ENCODE assay signal across 23 cellular contexts in the genomic region with DNA sequence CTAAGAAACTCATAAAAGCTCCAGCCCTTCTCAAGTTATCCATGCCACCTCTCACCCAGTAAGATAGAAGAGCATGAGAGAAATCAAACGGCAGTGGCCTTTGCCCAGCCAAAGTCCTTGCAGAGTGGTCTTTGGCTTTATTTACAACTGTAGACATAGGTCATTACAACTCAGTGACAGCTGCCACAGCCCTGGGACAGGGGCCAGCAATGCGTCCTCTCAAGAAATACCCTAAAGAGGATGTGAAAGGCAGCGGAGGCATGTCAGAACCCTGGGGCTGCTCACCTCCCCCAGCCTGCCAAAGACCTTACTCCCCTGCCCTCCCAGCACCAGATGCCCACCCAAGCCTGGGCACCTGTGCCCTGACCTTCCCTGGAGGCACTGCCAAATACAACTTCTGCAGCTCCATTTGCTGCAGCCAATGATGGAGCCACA. TPM values are rescaled to one million over a fixed set of nuclear protein-coding genes. Genes with fewer than 3 reads are reported as not detected.
DNase-seq lines count a peak whose midpoint lies in the region; ATAC-seq and TF ChIP-seq lines count a peak whose summit lies in the region.
"Had no signal": no experiment of that assay in that cellular context is flagged by ENCODE, and none has a peak within 500 bp of the region (broad histone marks: within the 10 kb centered on the region; RNA-seq: fewer than 3 reads in every experiment).

No MANE protein-coding gene starts in this region.

- no peaks in the 10 kb centered on the region for H3K9me3 ChIP-seq in CD4-positive, CD25-positive, alpha-beta regulatory T cell (ENCODE audit: control insufficient read depth in 2 of 2, low read length in 2 of 2)
- H3K9me3 ChIP-seq in CD8-positive, alpha-beta memory T cell (ENCODE audit: low read length), result no peaks in the 10 kb centered on the region
- H3K9me3 ChIP-seq in left ventricle myocardium inferior (replicated peaks) (no peaks in the 10 kb centered on the region), PC-9 (ENCODE audit: insufficient read depth, low read depth) (no peaks in the 10 kb centered on the region)
- H3K9me3 ChIP-seq: upper lobe of left lung had no signal

- H3K36me3 Mint-ChIP-seq in CD4-positive, CD25-positive, alpha-beta regulatory T cell, result peaks cover 38% of the 10 kb centered on the region
- peaks cover 0 to 92% (median 8%) of the 10 kb centered on the region in 3 donors for H3K36me3 Mint-ChIP-seq in CD8-positive, alpha-beta memory T cell
- H3K36me3 Mint-ChIP-seq in naive thymus-derived CD8-positive, alpha-beta T cell, result peaks cover 0 to 87% (median 2%) of the 10 kb centered on the region in 3 donors
- peaks cover 35% of the 10 kb centered on the region for H3K36me3 Mint-ChIP-seq in endothelial cell (ENCODE audit: low read depth, unreplicated experiment)

- H2AFZ ChIP-seq in PC-9, result no peak overlapping the region

- no peaks in the 10 kb centered on the region; the same call in 1 of the 2 replicates for H4K20me1 ChIP-seq in PC-9 (ENCODE audit: insufficient read depth)

- H3K27ac ChIP-seq in CD4-positive, CD25-positive, alpha-beta regulatory T cell (ENCODE audit: insufficient read depth, low read length, poor library complexity, severe bottlenecking), result no peak overlapping the region
- H3K27ac ChIP-seq in CD8-positive, alpha-beta memory T cell (ENCODE audit: low read depth, low read length), result no peak overlapping the region
- H3K27ac ChIP-seq in left ventricle myocardium inferior (replicated peaks), result peak overlapping the region; percentile 68
- no peak overlapping the region for H3K27ac ChIP-seq in PC-9
- H3K27ac ChIP-seq: dorsolateral prefrontal cortex, RWPE1, upper lobe of left lung had no signal

- intact Hi-C loops in left ventricle myocardium inferior (cut with micrococcal nuclease) (no loop called here), PC-9 (cut with micrococcal nuclease; ENCODE audit: unreplicated experiment) (loop anchor here (10.0 kb wide), 1 partner anchor 324 kb away; the partner anchor contains the start of gene ACVR2B)

- H3K4me3 ChIP-seq in CD4-positive, CD25-positive, alpha-beta regulatory T cell (ENCODE audit: low read depth, low read length), result no peak overlapping the region
- H3K4me3 ChIP-seq in CD8-positive, alpha-beta memory T cell (ENCODE audit: low read length), result no peak overlapping the region
- H3K4me3 ChIP-seq in left ventricle myocardium inferior (no peak overlapping the region), PC-9 (no peak overlapping the region)
- H3K4me3 ChIP-seq: dorsolateral prefrontal cortex, upper lobe of left lung had no signal

- H3K27me3 Mint-ChIP-seq in CD4-positive, CD25-positive, alpha-beta regulatory T cell, result no peaks in the 10 kb centered on the region
- H3K27me3 Mint-ChIP-seq in CD8-positive, alpha-beta memory T cell, result no peaks in the 10 kb centered on the region
- no peaks in the 10 kb centered on the region for H3K27me3 Mint-ChIP-seq in naive thymus-derived CD8-positive, alpha-beta T cell
- peaks cover 5% of the 10 kb centered on the region for H3K27me3 Mint-ChIP-seq in endothelial cell (ENCODE audit: unreplicated experiment)

- no peak for DNase-seq in CD4-positive, CD25-positive, alpha-beta regulatory T cell
- no peak for DNase-seq in CD8-positive, alpha-beta memory T cell
- DNase-seq in left ventricle myocardium inferior (no peak), PC-9 (no peak), endothelial cell (ENCODE audit: low spot score) (no peak), SW480 (ENCODE audit: low spot score) (no peak)
- no peak for DNase-seq in naive thymus-derived CD8-positive, alpha-beta T cell
- DNase-seq: activated CD4-positive, alpha-beta T cell treated with anti-CD3 and anti-CD28 coated beads for 1 hour; activated gamma-delta T cell; anterior cingulate cortex; Calu3; caudate nucleus; foreskin fibroblast; HCEC 1CT; mesendoderm; NCI-H1105 treated with DMSO at 0.1 percent for 48 hours; NCI-H2107; NCI-H510A; nephron progenitor cell; stimulated activated CD4-positive, alpha-beta T cell treated with anti-CD3 and anti-CD28 coated beads, Interleukin-2, amount 100 ng/mL, for 24 hours; upper lobe of left lung had no signal

- peaks cover 18% of the 10 kb centered on the region for H3K4me1 ChIP-seq in CD4-positive, CD25-positive, alpha-beta regulatory T cell (ENCODE audit: control insufficient read depth, insufficient read depth, low read length, poor library complexity, severe bottlenecking)
- peaks cover 7% of the 10 kb centered on the region for H3K4me1 ChIP-seq in CD8-positive, alpha-beta memory T cell (ENCODE audit: insufficient read depth, low read length)
- H3K4me1 ChIP-seq in left ventricle myocardium inferior (peaks cover 87% of the 10 kb centered on the region), PC-9 (replicated peaks; ENCODE audit: insufficient read depth) (peaks cover 38% of the 10 kb centered on the region)

- H3K9me2 ChIP-seq in PC-9 (ENCODE audit: insufficient read depth), result no peaks in the 10 kb centered on the region

- no peak overlapping the region for H3K4me2 ChIP-seq in PC-9

- peak overlapping the region; percentile 33 to 76 (median 36) for H3K27ac Mint-ChIP-seq in CD4-positive, CD25-positive, alpha-beta regulatory T cell
- H3K27ac Mint-ChIP-seq in CD8-positive, alpha-beta memory T cell, result peak overlapping the region in 6 of 8 donors; percentile 36 to 70 (median 56)
- peak overlapping the region; percentile 11 to 87 (median 66) for H3K27ac Mint-ChIP-seq in naive thymus-derived CD8-positive, alpha-beta T cell
- no peak overlapping the region for H3K27ac Mint-ChIP-seq in endothelial cell (ENCODE audit: unreplicated experiment)
- H3K27ac Mint-ChIP-seq: nephron progenitor cell had no signal

- peaks cover 4 to 50% (median 36%) of the 10 kb centered on the region in 4 donors for H3K4me1 Mint-ChIP-seq in CD4-positive, CD25-positive, alpha-beta regulatory T cell
- H3K4me1 Mint-ChIP-seq in CD8-positive, alpha-beta memory T cell, result peaks cover 31 to 54% (median 45%) of the 10 kb centered on the region in 3 donors
- peaks cover 23 to 59% (median 39%) of the 10 kb centered on the region in 4 donors for H3K4me1 Mint-ChIP-seq in naive thymus-derived CD8-positive, alpha-beta T cell
- peaks cover 5% of the 10 kb centered on the region for H3K4me1 Mint-ChIP-seq in endothelial cell (ENCODE audit: unreplicated experiment)

- H3F3A ChIP-seq in PC-9 (ENCODE audit: insufficient read depth, low read depth), result peaks cover 26% of the 10 kb centered on the region; the same call in 1 of the 2 replicates

- H3K4me3 Mint-ChIP-seq in CD4-positive, CD25-positive, alpha-beta regulatory T cell, result peak overlapping the region in 1 of 4 donors; percentile 19
- no peak overlapping the region for H3K4me3 Mint-ChIP-seq in CD8-positive, alpha-beta memory T cell
- H3K4me3 Mint-ChIP-seq in naive thymus-derived CD8-positive, alpha-beta T cell, result no peak overlapping the region
- no peak overlapping the region for H3K4me3 Mint-ChIP-seq in endothelial cell (ENCODE audit: unreplicated experiment)
- H3K4me3 Mint-ChIP-seq: nephron progenitor cell had no signal

- peaks cover 78% of the 10 kb centered on the region for H3K36me3 ChIP-seq in CD4-positive, CD25-positive, alpha-beta regulatory T cell (ENCODE audit: control insufficient read depth, insufficient read depth, low read length)
- H3K36me3 ChIP-seq in CD8-positive, alpha-beta memory T cell (ENCODE audit: insufficient read depth, low read length), result peaks cover 64% of the 10 kb centered on the region
- H3K36me3 ChIP-seq in left ventricle myocardium inferior (peaks cover 98% of the 10 kb centered on the region), PC-9 (ENCODE audit: low read depth) (no peaks in the 10 kb centered on the region; the same call in 1 of the 2 replicates)

- no peaks in the 10 kb centered on the region for H3K27me3 ChIP-seq in CD4-positive, CD25-positive, alpha-beta regulatory T cell (ENCODE audit: control insufficient read depth, insufficient read depth, low read length)
- no peaks in the 10 kb centered on the region for H3K27me3 ChIP-seq in CD8-positive, alpha-beta memory T cell (ENCODE audit: insufficient read depth, low read length, poor library complexity, severe bottlenecking)
- H3K27me3 ChIP-seq in left ventricle myocardium inferior (ENCODE audit: low read depth), result no peaks in the 10 kb centered on the region
- H3K27me3 ChIP-seq in PC-9 (ENCODE audit: insufficient read depth, low read depth), result no peaks in the 10 kb centered on the region
- H3K27me3 ChIP-seq: dorsolateral prefrontal cortex, upper lobe of left lung had no signal

- H3K9me3 Mint-ChIP-seq in CD4-positive, CD25-positive, alpha-beta regulatory T cell, result no peaks in the 10 kb centered on the region
- no peaks in the 10 kb centered on the region for H3K9me3 Mint-ChIP-seq in CD8-positive, alpha-beta memory T cell
- H3K9me3 Mint-ChIP-seq in naive thymus-derived CD8-positive, alpha-beta T cell, result no peaks in the 10 kb centered on the region
- H3K9me3 Mint-ChIP-seq in endothelial cell (ENCODE audit: unreplicated experiment), result no peaks in the 10 kb centered on the region
- H3K9me3 Mint-ChIP-seq: nephron progenitor cell had no signal

- CTCF ChIA-PET in CD8-positive, alpha-beta memory T cell (lab: Charles Lee), result interaction anchor here (1.1 kb wide), 1 partner anchor 10 kb away, joined by 3 read pairs; no protein-coding TSS in a partner anchor
- CTCF ChIA-PET in PC-9 (lab: Charles Lee), result no interaction called here

- no peak for TF ChIP-seq CTCF in left ventricle myocardium inferior (IDR thresholded peaks at IDR 0.05; ENCODE audit: borderline replicate concordance)
- TF ChIP-seq CTCF in PC-9 (conservative IDR thresholded peaks at IDR 0.05), result no peak
- no peak for TF ChIP-seq CTCF in endothelial cell (IDR thresholded peaks at IDR 0.05; ENCODE audit: unreplicated experiment)

- H3K79me2 ChIP-seq in PC-9 (ENCODE audit: low read depth), result peaks cover 19% of the 10 kb centered on the region

- no TSS peak for BruUV-seq in PC-9 (replicated peaks; lab: Mats Ljungman, UMichigan)

- no peak for ATAC-seq in CD4-positive, CD25-positive, alpha-beta regulatory T cell (ENCODE audit: low read depth in 2 of 2)
- no peak for ATAC-seq in naive thymus-derived CD8-positive, alpha-beta T cell

- POLR2A ChIA-PET in CD8-positive, alpha-beta memory T cell (lab: Charles Lee), result no interaction called here
- POLR2A ChIA-PET in naive thymus-derived CD8-positive, alpha-beta T cell (lab: Charles Lee), result interaction anchor here (1.0 kb wide), 1 partner anchor 34 kb away, joined by 3 read pairs; the partner anchor contains the start of gene OXSR1
- POLR2A ChIA-PET in PC-9 (lab: Charles Lee; ENCODE audit: unreplicated experiment), result no interaction called here

RNA-seq across cellular contexts. Expression of gene ACAA1, which starts 6.3 kb away (rescaled TPM):
- 80.7 TPM for total RNA-seq in CD4-positive, CD25-positive, alpha-beta regulatory T cell
- polyA plus RNA-seq in CD4-positive, CD25-positive, alpha-beta regulatory T cell, result 10 to 100 TPM; 55.6 to 79.3 (median 67.2) TPM
- 10 to 100 TPM; 67.1 to 67.4 TPM for total RNA-seq in CD8-positive, alpha-beta memory T cell
- 49.0 TPM for polyA plus RNA-seq in CD8-positive, alpha-beta memory T cell
- total RNA-seq in left ventricle myocardium inferior, result 120 TPM
- total RNA-seq in naive thymus-derived CD8-positive, alpha-beta T cell, result 10 to 100 TPM; 81.0 to 84.3 TPM
- polyA plus RNA-seq in naive thymus-derived CD8-positive, alpha-beta T cell, result 10 to 100 TPM; 53.5 to 64.8 (median 55.6) TPM
- total RNA-seq in PC-9 (2021), result 58.9 and 65.8 TPM in 2 replicates
- 71.9 TPM for total RNA-seq in endothelial cell (ENCODE audit: unreplicated experiment)

RNA-seq across cellular contexts. Expression of gene MYD88, which starts 7.8 kb away (rescaled TPM):
- total RNA-seq in CD4-positive, CD25-positive, alpha-beta regulatory T cell, result 49.9 TPM
- polyA plus RNA-seq in CD4-positive, CD25-positive, alpha-beta regulatory T cell, result 100 to 1,000 TPM; 114 to 184 (median 139) TPM
- total RNA-seq in CD8-positive, alpha-beta memory T cell, result 10 to 100 TPM; 32.9 to 35.9 TPM
- polyA plus RNA-seq in CD8-positive, alpha-beta memory T cell, result 108 TPM
- 6.9 TPM for total RNA-seq in left ventricle myocardium inferior
- 10 to 100 TPM; 40.6 to 44.7 TPM for total RNA-seq in naive thymus-derived CD8-positive, alpha-beta T cell
- polyA plus RNA-seq in naive thymus-derived CD8-positive, alpha-beta T cell, result 10 to 100 TPM; 54.5 to 73.9 (median 71.8) TPM
- total RNA-seq in PC-9 (2021), result 25.0 and 27.4 TPM in 2 replicates
- total RNA-seq in endothelial cell (ENCODE audit: unreplicated experiment), result 51.0 TPM

RNA-seq across cellular contexts. Expression of gene OXSR1, which starts 34.7 kb away (rescaled TPM):
- 62.3 TPM for total RNA-seq in CD4-positive, CD25-positive, alpha-beta regulatory T cell
- polyA plus RNA-seq in CD4-positive, CD25-positive, alpha-beta regulatory T cell, result 10 to 100 TPM; 12.6 to 19.3 (median 16.1) TPM
- 10 to 100 TPM; 56.3 to 60.0 TPM for total RNA-seq in CD8-positive, alpha-beta memory T cell
- polyA plus RNA-seq in CD8-positive, alpha-beta memory T cell, result 16.4 TPM
- total RNA-seq in left ventricle myocardium inferior (22.9 TPM), PC-9 (2021) (50.2 and 54.3 TPM in 2 replicates), endothelial cell (ENCODE audit: unreplicated experiment) (36.0 TPM)
- total RNA-seq in naive thymus-derived CD8-positive, alpha-beta T cell, result 10 to 100 TPM; 40.3 to 40.8 TPM
- 10 to 100 TPM; 12.9 to 14.0 (median 13.1) TPM for polyA plus RNA-seq in naive thymus-derived CD8-positive, alpha-beta T cell
